Comparison of ENCODE assay signal across 4 cellular contexts in genomic region chr5:179642626-179643025, GRCh38. TPM values are rescaled to one million over a fixed set of nuclear protein-coding genes. Genes with fewer than 3 reads are reported as not detected.
"Had no signal": no experiment of that assay in that cellular context is flagged by ENCODE, and none has a peak within 500 bp of the region (broad histone marks: within the 10 kb centered on the region; RNA-seq: fewer than 3 reads in every experiment).

No MANE protein-coding gene starts in this region.

RNA-seq across cellular contexts. Expression of gene CBY3, which starts 38.2 kb away (rescaled TPM):
- total RNA-seq: activated B cell treated with CpG ODN at 0.5 μM for 24 hours, ascending aorta, bronchial epithelial cell, cardiac muscle cell had no signal
